In genomic region chr13:77697208-77698103, GRCh38 we compare ENCODE assay signal across 1 cellular context.
TF ChIP-seq lines count a peak whose summit lies in the region.

TSS of gene SLAIN1 (plus strand) at chr13:77697687. CDS start at chr13:77697914, 227 bp downstream.

TF ChIP-seq in SK-N-SH, 30 proteins besides CTCF, POLR2A, EP300 and RAD21:
- 0 out of 2 replicates have a peak, but pooled peaks have one; percentile 27 for TF ChIP-seq MAX (IDR thresholded peaks at IDR 0.05; ENCODE audit: low read depth)
- TF ChIP-seq NRF1 (IDR thresholded peaks at IDR 0.05; ENCODE audit: low read depth, low read length) = peak; percentile 54; the same call in 1 of the 2 replicates
- no peak for TF ChIP-seq RCOR1 (IDR thresholded peaks at IDR 0.05; ENCODE audit: low read length)
TF ChIP-seq in SK-N-SH: peak in this region for 2.
